Comparison of ENCODE assay signal across 8 cellular contexts in the genomic region with DNA sequence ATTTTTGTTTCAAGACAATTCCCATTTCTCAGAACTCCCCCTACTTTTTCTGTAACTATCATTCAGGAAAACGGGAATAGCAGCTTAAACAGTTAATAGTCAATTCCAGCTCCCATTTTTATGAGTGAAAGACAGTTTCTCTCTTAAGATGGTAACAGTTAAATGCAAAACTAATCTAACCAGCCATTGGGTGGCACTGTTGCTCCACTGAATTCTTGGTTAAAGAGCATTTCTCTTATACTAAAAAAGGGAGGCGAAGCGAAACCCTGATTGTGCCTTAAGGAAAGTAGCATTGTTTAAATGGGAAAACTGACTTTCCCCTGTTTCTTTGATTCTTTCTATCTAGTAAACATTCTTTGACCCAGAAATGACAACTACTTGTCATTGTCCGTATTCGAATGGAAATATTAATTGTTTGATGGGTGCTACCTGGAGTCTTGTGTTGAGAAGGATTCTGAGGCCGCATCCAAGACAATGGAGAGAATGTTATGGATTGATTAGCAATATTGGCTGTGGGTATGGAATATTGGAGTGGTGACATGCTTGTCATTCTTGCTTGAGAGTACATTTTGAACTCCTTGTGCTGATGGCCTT.
DNase-seq lines count a peak whose midpoint lies in the region; ATAC-seq, FAIRE-seq and TF ChIP-seq lines count a peak whose summit lies in the region.

No MANE protein-coding gene starts in this region.

- no peaks in the 10 kb centered on the region for H3K9me2 ChIP-seq in GM23338 (ENCODE audit: insufficient read depth)

- H3K79me2 ChIP-seq in GM23338 (replicated peaks; ENCODE audit: insufficient read depth) = no peaks in the 10 kb centered on the region

- no peaks in the 10 kb centered on the region for H3K36me3 Mint-ChIP-seq in GM23338 (ENCODE audit: low read depth)
- H3K36me3 Mint-ChIP-seq in memory B cell = no peaks in the 10 kb centered on the region

- H4K20me1 ChIP-seq in GM23338 (replicated peaks; ENCODE audit: insufficient read depth) = no peaks in the 10 kb centered on the region

- TF ChIP-seq RAD21 in A549 (conservative IDR thresholded peaks at IDR 0.05 in 1 of 2, IDR thresholded peaks at IDR 0.05 in 1 of 2) = peak; percentile 83 to 84
- peak; percentile 82 for TF ChIP-seq RAD21 in Ishikawa (IDR thresholded peaks at IDR 0.05; ENCODE audit: low read depth)

- no peak overlapping the region for H3K4me3 ChIP-seq in A549
- no peak overlapping the region for H3K4me3 ChIP-seq in GM23338
- no peak overlapping the region for H3K4me3 ChIP-seq in dorsolateral prefrontal cortex

- no peak overlapping the region for H3K4me2 ChIP-seq in A549
- no peak overlapping the region for H3K4me2 ChIP-seq in GM23338

- H3K36me3 ChIP-seq in GM23338 (ENCODE audit: insufficient read depth) = no peaks in the 10 kb centered on the region

- H3K4me3 Mint-ChIP-seq in GM23338 (no peak overlapping the region), memory B cell (peak overlapping the region; percentile 37)

- no peaks in the 10 kb centered on the region for H3K9me3 Mint-ChIP-seq in GM23338
- H3K9me3 Mint-ChIP-seq in memory B cell = no peaks in the 10 kb centered on the region

- TF ChIP-seq EP300 in A549 (IDR thresholded peaks at IDR 0.05) = no peak
- no peak for TF ChIP-seq EP300 in Ishikawa (IDR thresholded peaks at IDR 0.05; ENCODE audit: borderline replicate concordance)

- intact Hi-C loops in dorsolateral prefrontal cortex (cut with DNase I) = loop anchor here (5.0 to 10.0 kb wide), 3 partner anchors 489 to 1442 kb away; no protein-coding TSS in a partner anchor

- no peak for TF ChIP-seq POLR2A in A549 (IDR thresholded peaks at IDR 0.05; ENCODE audit: low read length)

- H2AFZ ChIP-seq in GM23338 = no peak overlapping the region

- H3K4me1 ChIP-seq in A549 (no peaks in the 10 kb centered on the region), GM23338 (ENCODE audit: insufficient read depth) (no peaks in the 10 kb centered on the region)

- H3K27ac ChIP-seq in A549 = no peak overlapping the region
- no peak overlapping the region for H3K27ac ChIP-seq in GM23338 (ENCODE audit: low read depth)
- H3K27ac ChIP-seq in dorsolateral prefrontal cortex = no peak overlapping the region

- TF ChIP-seq CTCF in A549 (IDR thresholded peaks at IDR 0.05) (peak; percentile 75), GM23338 (conservative IDR thresholded peaks at IDR 0.05; ENCODE audit: low read depth in 2 of 2) (peak; percentile 75 to 91), dorsolateral prefrontal cortex (IDR thresholded peaks at IDR 0.05 in 54 of 56, conservative IDR thresholded peaks at IDR 0.05 in 2 of 56; ENCODE audit: low read depth in 1 of 56, partially characterized antibody in 56 of 56) (peak; percentile 52 to 89 (median 74))

- H3K9me3 ChIP-seq in A549 = no peaks in the 10 kb centered on the region

- DNase-seq in A549 (ENCODE audit: low read depth in 1 of 2, low spot score in 1 of 2) (peak; percentile 11 to 75), G401 (ENCODE audit: low spot score) (peak; percentile 48), GM23338 (ENCODE audit: low spot score) (peak; percentile 89), RCC 7860 (ENCODE audit: low spot score) (peak; percentile 12), dorsolateral prefrontal cortex (peak in 3 of 10 donors; percentile 6 to 45 (median 29)), memory B cell (ENCODE audit: low spot score in 2 of 2) (peak; percentile 55 to 74), urothelium cell line (ENCODE audit: low spot score) (peak; percentile 23)

- no peaks in the 10 kb centered on the region for H3K27me3 ChIP-seq in GM23338 (ENCODE audit: insufficient read depth)
- H3K27me3 ChIP-seq in dorsolateral prefrontal cortex = peaks cover 0 to 3% (median 0%) of the 10 kb centered on the region in 45 donors

- no peaks in the 10 kb centered on the region for H3K27me3 Mint-ChIP-seq in GM23338 (ENCODE audit: insufficient read depth, low read depth, poor library complexity)
- H3K27me3 Mint-ChIP-seq in memory B cell = no peaks in the 10 kb centered on the region

- in situ Hi-C loops in G401 (cut with HindIII; ENCODE audit: low sequenced_read_pairs) = no loop called here

- H3K27ac Mint-ChIP-seq in GM23338 = no peak overlapping the region
- peak overlapping the region; percentile 82 for H3K27ac Mint-ChIP-seq in memory B cell

- POLR2A ChIA-PET in A549 (lab: Yijun Ruan, JAX) = interaction anchor here (0.6 kb wide), 1 partner anchor 12 kb away, joined by 3 read pairs; no protein-coding TSS in a partner anchor

- peaks cover 2% of the 10 kb centered on the region; the same call in 2 of the 3 replicates for H3K4me1 Mint-ChIP-seq in GM23338
- H3K4me1 Mint-ChIP-seq in memory B cell = peaks cover 17% of the 10 kb centered on the region

- CTCF ChIA-PET in A549 (lab: Yijun Ruan, JAX) = interaction anchor here (0.7 to 2.1 kb wide), 17 partner anchors 8 to 660 kb away, joined by 3 to 17 read pairs (median 3); no protein-coding TSS in a partner anchor

- WGBS in A549 (ENCODE audit: missing lambda C conversion rate) = 14% methylated on average over 6 of the region's 6 CpGs

- ATAC-seq in A549 (peak; percentile 68 to 84; a peak in 5 of 6 replicates), GM23338 (peak; percentile 71), memory B cell (ENCODE audit: low read depth) (peak; percentile 80)

- peak; percentile 90 for FAIRE-seq in A549 (lab: Jason Lieb, UNC)
- peak; percentile 66 for FAIRE-seq in RCC 7860 (lab: Jason Lieb, UNC)
- FAIRE-seq in urothelium cell line (lab: Jason Lieb, UNC) = no peak

- no peaks in the 10 kb centered on the region for H3F3A ChIP-seq in GM23338 (replicated peaks; ENCODE audit: low read depth)

TF ChIP-seq in A549, 52 proteins besides CTCF, POLR2A, EP300 and RAD21:
- TF ChIP-seq SMC3 (IDR thresholded peaks at IDR 0.05) = peak; percentile 65
- TF ChIP-seq JUNB (IDR thresholded peaks at IDR 0.05) = no peak

TF ChIP-seq in Ishikawa, 13 proteins besides CTCF, POLR2A, EP300 and RAD21:
- TF ChIP-seq, protein P1, sequence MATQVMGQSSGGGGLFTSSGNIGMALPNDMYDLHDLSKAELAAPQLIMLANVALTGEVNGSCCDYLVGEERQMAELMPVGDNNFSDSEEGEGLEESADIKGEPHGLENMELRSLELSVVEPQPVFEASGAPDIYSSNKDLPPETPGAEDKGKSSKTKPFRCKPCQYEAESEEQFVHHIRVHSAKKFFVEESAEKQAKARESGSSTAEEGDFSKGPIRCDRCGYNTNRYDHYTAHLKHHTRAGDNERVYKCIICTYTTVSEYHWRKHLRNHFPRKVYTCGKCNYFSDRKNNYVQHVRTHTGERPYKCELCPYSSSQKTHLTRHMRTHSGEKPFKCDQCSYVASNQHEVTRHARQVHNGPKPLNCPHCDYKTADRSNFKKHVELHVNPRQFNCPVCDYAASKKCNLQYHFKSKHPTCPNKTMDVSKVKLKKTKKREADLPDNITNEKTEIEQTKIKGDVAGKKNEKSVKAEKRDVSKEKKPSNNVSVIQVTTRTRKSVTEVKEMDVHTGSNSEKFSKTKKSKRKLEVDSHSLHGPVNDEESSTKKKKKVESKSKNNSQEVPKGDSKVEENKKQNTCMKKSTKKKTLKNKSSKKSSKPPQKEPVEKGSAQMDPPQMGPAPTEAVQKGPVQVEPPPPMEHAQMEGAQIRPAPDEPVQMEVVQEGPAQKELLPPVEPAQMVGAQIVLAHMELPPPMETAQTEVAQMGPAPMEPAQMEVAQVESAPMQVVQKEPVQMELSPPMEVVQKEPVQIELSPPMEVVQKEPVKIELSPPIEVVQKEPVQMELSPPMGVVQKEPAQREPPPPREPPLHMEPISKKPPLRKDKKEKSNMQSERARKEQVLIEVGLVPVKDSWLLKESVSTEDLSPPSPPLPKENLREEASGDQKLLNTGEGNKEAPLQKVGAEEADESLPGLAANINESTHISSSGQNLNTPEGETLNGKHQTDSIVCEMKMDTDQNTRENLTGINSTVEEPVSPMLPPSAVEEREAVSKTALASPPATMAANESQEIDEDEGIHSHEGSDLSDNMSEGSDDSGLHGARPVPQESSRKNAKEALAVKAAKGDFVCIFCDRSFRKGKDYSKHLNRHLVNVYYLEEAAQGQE (IDR thresholded peaks at IDR 0.05; ENCODE audit: low read depth) = no peak
- TF ChIP-seq, protein P2, sequence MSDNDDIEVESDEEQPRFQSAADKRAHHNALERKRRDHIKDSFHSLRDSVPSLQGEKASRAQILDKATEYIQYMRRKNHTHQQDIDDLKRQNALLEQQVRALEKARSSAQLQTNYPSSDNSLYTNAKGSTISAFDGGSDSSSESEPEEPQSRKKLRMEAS (IDR thresholded peaks at IDR 0.05) = no peak
- TF ChIP-seq TAF1 (IDR thresholded peaks at IDR 0.05; ENCODE audit: low read depth) (no peak), TCF12 (IDR thresholded peaks at IDR 0.05; ENCODE audit: low read depth) (no peak), EGR1 (IDR thresholded peaks at IDR 0.05) (no peak), ZBTB7A (IDR thresholded peaks at IDR 0.05; ENCODE audit: low read depth) (no peak), CREB1 (IDR thresholded peaks at IDR 0.05; ENCODE audit: low read depth) (no peak), NFIC (IDR thresholded peaks at IDR 0.05) (no peak), CEBPB (IDR thresholded peaks at IDR 0.05) (no peak), FOXM1 (IDR thresholded peaks at IDR 0.05; ENCODE audit: borderline replicate concordance, low read depth) (no peak), TEAD4 (IDR thresholded peaks at IDR 0.05) (no peak), YY1 (IDR thresholded peaks at IDR 0.05; ENCODE audit: low read depth) (no peak)
- TF ChIP-seq, protein P3, sequence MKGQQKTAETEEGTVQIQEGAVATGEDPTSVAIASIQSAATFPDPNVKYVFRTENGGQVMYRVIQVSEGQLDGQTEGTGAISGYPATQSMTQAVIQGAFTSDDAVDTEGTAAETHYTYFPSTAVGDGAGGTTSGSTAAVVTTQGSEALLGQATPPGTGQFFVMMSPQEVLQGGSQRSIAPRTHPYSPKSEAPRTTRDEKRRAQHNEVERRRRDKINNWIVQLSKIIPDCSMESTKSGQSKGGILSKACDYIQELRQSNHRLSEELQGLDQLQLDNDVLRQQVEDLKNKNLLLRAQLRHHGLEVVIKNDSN (IDR thresholded peaks at IDR 0.05) = no peak
